In the genomic region with DNA sequence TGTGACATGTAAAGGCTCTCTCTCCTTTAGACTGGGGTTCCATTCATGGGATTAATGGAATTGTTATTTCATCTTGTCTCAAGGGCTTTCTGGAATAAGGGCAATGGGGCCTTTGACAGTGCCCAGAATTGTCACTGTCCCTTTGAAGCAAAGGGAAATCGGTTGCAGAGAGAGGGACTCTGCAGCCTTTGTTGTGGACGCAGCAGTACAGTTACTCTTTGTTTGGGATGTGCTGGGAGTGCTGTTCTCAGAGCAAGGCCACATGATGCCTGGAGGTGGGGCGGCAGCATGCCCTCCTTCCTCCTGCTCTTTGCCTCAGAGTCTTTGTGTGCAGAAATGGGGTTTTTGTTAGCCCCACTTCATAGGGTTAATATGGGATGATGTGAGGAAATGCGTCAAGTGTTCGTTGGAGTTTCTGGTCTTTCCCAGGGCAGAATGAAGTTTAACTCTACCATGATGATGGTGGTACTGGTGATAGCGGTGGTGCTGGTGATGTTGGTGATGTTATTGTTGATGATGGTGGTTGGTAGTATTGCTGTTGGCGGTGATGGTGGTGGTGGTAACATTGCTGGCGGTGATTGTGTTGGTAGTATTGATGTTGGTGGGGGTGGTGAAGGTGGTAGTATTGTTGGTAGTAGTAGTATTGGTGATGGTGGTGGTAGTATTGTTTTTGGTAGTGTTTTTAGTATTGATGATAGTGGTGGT, we compare ENCODE assay signal across 19 cellular contexts. TPM values are rescaled to one million over a fixed set of nuclear protein-coding genes. Genes with fewer than 3 reads are reported as not detected.
A peak's percentile ranks its signal among the peaks of the same experiment; 100 is the strongest.
DNase-seq lines count a peak whose midpoint lies in the region; ATAC-seq lines count a peak whose summit lies in the region.
"Had no signal": no experiment of that assay in that cellular context is flagged by ENCODE, and none has a peak within 500 bp of the region (broad histone marks: within the 10 kb centered on the region; RNA-seq: fewer than 3 reads in every experiment).

No MANE protein-coding gene starts in this region.

- in situ Hi-C loops in G401 (cut with HindIII; ENCODE audit: low sequenced_read_pairs): no loop called here

- peak; percentile 28 for ATAC-seq in sciatic nerve
- ATAC-seq: Right ventricle myocardium inferior had no signal

- peak; percentile 10 for DNase-seq in G401 (ENCODE audit: low spot score)
- peak; percentile 50 for DNase-seq in foreskin melanocyte
- DNase-seq in middle frontal gyrus (ENCODE audit: extremely low spot score, low spot score): peak; percentile 70
- no peak for DNase-seq in sciatic nerve (ENCODE audit: low spot score)
- DNase-seq in NCI-H1436 treated with DMSO at 0.1 percent for 48 hours (lab: John Stamatoyannopoulos, UW): no peak
- no peak for DNase-seq in SKM-1 treated with dmso at 0.1 percent for 144 hours (lab: John Stamatoyannopoulos, UW; ENCODE audit: unreplicated experiment)
- no peak for DNase-seq in activated naive CD4-positive, alpha-beta T cell (lab: John Stamatoyannopoulos, UW)
- DNase-seq in NCI-H345 treated with DMSO at 0.1 percent for 48 hours (lab: John Stamatoyannopoulos, UW; ENCODE audit: unreplicated experiment): no peak
- DNase-seq: BE2C; Caco-2; CD4-positive, CD25-positive, alpha-beta regulatory T cell; GF-D8; IMR-90; NCI-H1436; NCI-H2029; NCI-H446; NCI-H526 treated with DMSO at 0.1 percent for 48 hours; Peyer's patch had no signal

- intact Hi-C loops in sciatic nerve (cut with DNase I): no loop called here

RNA-seq across cellular contexts. Expression of a gene that starts 45.3 kb away (rescaled TPM):
- total RNA-seq in G401 (2014; rRNA removed; shearing (Covaris generic)): 28.7 and 36.6 TPM in 2 replicates
- 99.7 TPM for total RNA-seq in sciatic nerve

Comparison
In these comparisons a context has a peak if more than half of its experiments do, and no peak if none do; other contexts are left out.
1. DNase-seq: peak in G401 (single experiment), foreskin melanocyte (single experiment) and middle frontal gyrus (single experiment); none in sciatic nerve (single experiment), NCI-H1436 treated with DMSO at 0.1 percent for 48 hours (single experiment), SKM-1 treated with dmso at 0.1 percent for 144 hours (single experiment), activated naive CD4-positive, alpha-beta T cell (0 of 4) and NCI-H345 treated with DMSO at 0.1 percent for 48 hours (single experiment).